Comparison of ENCODE assay signal across 19 cellular contexts in genomic region chr3:175111036-175111435, GRCh38.
DNase-seq lines count a peak whose midpoint lies in the region; ATAC-seq and TF ChIP-seq lines count a peak whose summit lies in the region.
"Had no signal": no experiment of that assay in that cellular context is flagged by ENCODE, and none has a peak within 500 bp of the region (broad histone marks: within the 10 kb centered on the region; RNA-seq: fewer than 3 reads in every experiment).

No MANE protein-coding gene starts in this region.

- TF ChIP-seq CTCF in cardiac fibroblast (IDR thresholded peaks at IDR 0.05; ENCODE audit: low read depth, low read length) (no peak), right lobe of liver (IDR thresholded peaks at IDR 0.05) (no peak), upper lobe of right lung (IDR thresholded peaks at IDR 0.05) (no peak), CD14-positive monocyte (IDR thresholded peaks at IDR 0.05) (no peak)

- no peak overlapping the region for H3K4me3 ChIP-seq in cardiac fibroblast (replicated peaks in 1 of 2; ENCODE audit: low read depth in 2 of 2, low read length in 2 of 2)
- H3K4me3 ChIP-seq in right lobe of liver = no peak overlapping the region
- H3K4me3 ChIP-seq in upper lobe of right lung = no peak overlapping the region
- H3K4me3 ChIP-seq: A549, BLaER1, mucosa of descending colon, stomach had no signal

- H3K27me3 Mint-ChIP-seq in CD14-positive monocyte (ENCODE audit: low read depth in 3 of 3) = no peaks in the 10 kb centered on the region
- H3K27me3 Mint-ChIP-seq: activated naive CD8-positive, alpha-beta T cell treated with anti-CD3 and anti-CD28 coated beads for 36 hours had no signal

- 58% methylated on average over 2 of the region's 2 CpGs for WGBS in right lobe of liver (ENCODE audit: insufficient coverage, low coverage, low lambda C conversion rate, missing lambda C conversion rate)

- TF ChIP-seq POLR2A in right lobe of liver (IDR thresholded peaks at IDR 0.05) = no peak

- no peak overlapping the region for H3K4me3 Mint-ChIP-seq in CD14-positive monocyte
- H3K4me3 Mint-ChIP-seq: activated naive CD8-positive, alpha-beta T cell treated with anti-CD3 and anti-CD28 coated beads for 36 hours had no signal

- no peaks in the 10 kb centered on the region for H3K9me3 ChIP-seq in right lobe of liver
- H3K9me3 ChIP-seq in upper lobe of right lung = no peaks in the 10 kb centered on the region
- H3K9me3 ChIP-seq: A549, BLaER1, mucosa of descending colon, stomach had no signal

- H3K27ac ChIP-seq in right lobe of liver (no peak overlapping the region), upper lobe of right lung (no peak overlapping the region)
- H3K27ac ChIP-seq: A549, BLaER1, stomach had no signal

- peaks cover 0 to 2% (median 0%) of the 10 kb centered on the region in 7 donors for H3K9me3 Mint-ChIP-seq in CD14-positive monocyte
- H3K9me3 Mint-ChIP-seq: activated naive CD8-positive, alpha-beta T cell treated with anti-CD3 and anti-CD28 coated beads for 36 hours had no signal

- H3K27me3 ChIP-seq in right lobe of liver = no peaks in the 10 kb centered on the region
- no peaks in the 10 kb centered on the region for H3K27me3 ChIP-seq in upper lobe of right lung
- H3K27me3 ChIP-seq: BLaER1, stomach had no signal

- H3K36me3 ChIP-seq in right lobe of liver = no peaks in the 10 kb centered on the region
- H3K36me3 ChIP-seq in upper lobe of right lung = no peaks in the 10 kb centered on the region
- H3K36me3 ChIP-seq: BLaER1, stomach had no signal

- intact Hi-C loops in left ventricle myocardium superior (cut with micrococcal nuclease) (no loop called here), cardiac septum (cut with DNase I) (no loop called here), right lobe of liver (cut with DNase I) (no loop called here), upper lobe of right lung (cut with DNase I) (no loop called here), CD14-positive monocyte (cut with micrococcal nuclease) (no loop called here)

- no peaks in the 10 kb centered on the region for H3K4me1 Mint-ChIP-seq in CD14-positive monocyte
- H3K4me1 Mint-ChIP-seq: activated naive CD8-positive, alpha-beta T cell treated with anti-CD3 and anti-CD28 coated beads for 36 hours had no signal

- peaks cover 0 to 27% (median 0%) of the 10 kb centered on the region in 4 donors for H3K4me1 ChIP-seq in right lobe of liver
- no peaks in the 10 kb centered on the region for H3K4me1 ChIP-seq in upper lobe of right lung
- H3K4me1 ChIP-seq: A549 had no signal

- DNase-seq in left ventricle myocardium superior = no peak
- no peak for DNase-seq in cardiac septum (ENCODE audit: low spot score)
- peak; percentile 63 to 64 for DNase-seq in cardiac fibroblast (ENCODE audit: low read depth in 2 of 2)
- DNase-seq in right lobe of liver = no peak
- DNase-seq in upper lobe of right lung = no peak
- no peak for DNase-seq in CD14-positive monocyte (ENCODE audit: low spot score)
- DNase-seq: activated naive CD8-positive, alpha-beta T cell treated with anti-CD3 and anti-CD28 coated beads for 36 hours; central memory CD4-positive, alpha-beta T cell; left cardiac atrium; mucosa of descending colon; NCI-H1694 treated with DMSO at 0.1 percent for 48 hours; NCI-H2227 treated with DMSO at 0.1 percent for 48 hours; PC-3; SHP77 treated with DMSO at 0.1 percent for 48 hours; stomach had no signal

- no peaks in the 10 kb centered on the region for H3K36me3 Mint-ChIP-seq in CD14-positive monocyte
- H3K36me3 Mint-ChIP-seq: activated naive CD8-positive, alpha-beta T cell treated with anti-CD3 and anti-CD28 coated beads for 36 hours had no signal

- ATAC-seq in left ventricle myocardium superior = peak; percentile 41
- peak in 3 of 4 donors; percentile 54 to 71 (median 60) for ATAC-seq in right lobe of liver
- ATAC-seq in upper lobe of right lung = peak; percentile 83
- ATAC-seq in HG03342 (IDR thresholded peaks at IDR 0.05; ENCODE audit: unreplicated experiment) = no peak
- no peak for ATAC-seq in GM21786 (IDR thresholded peaks at IDR 0.05; ENCODE audit: unreplicated experiment)
- ATAC-seq: A549, left cardiac atrium, mucosa of descending colon, PC-3 had no signal

- H3K27ac Mint-ChIP-seq in CD14-positive monocyte = no peak overlapping the region
- H3K27ac Mint-ChIP-seq: activated naive CD8-positive, alpha-beta T cell treated with anti-CD3 and anti-CD28 coated beads for 36 hours had no signal

Comparison
In these comparisons a context has a peak if more than half of its experiments do, and no peak if none do; other contexts are left out.
1. ATAC-seq: peak in left ventricle myocardium superior (single experiment), right lobe of liver (3 of 4) and upper lobe of right lung (single experiment); none in HG03342 (single experiment) and GM21786 (single experiment).
2. DNase-seq: peak in cardiac fibroblast (2 of 2); none in left ventricle myocardium superior (single experiment), cardiac septum (single experiment), right lobe of liver (0 of 3), upper lobe of right lung (single experiment) and CD14-positive monocyte (single experiment).